8 cellular contexts compared by ENCODE assay signal in genomic region chr6:26054659-26054936, GRCh38. TPM values are rescaled to one million over a fixed set of nuclear protein-coding genes. Genes with fewer than 3 reads are reported as not detected.
DNase-seq lines count a peak whose midpoint lies in the region; ATAC-seq and TF ChIP-seq lines count a peak whose summit lies in the region.

No MANE protein-coding gene starts in this region.

- H3K4me3 Mint-ChIP-seq in CD4-positive, alpha-beta memory T cell: peak overlapping the region; percentile 93 to 96 (median 94)
- peak overlapping the region; percentile 92 for H3K4me3 Mint-ChIP-seq in natural killer cell treated with Interleukin-12 subunit alpha and Interleukin-12 subunit beta and Interleukin-15 and Interleukin-18, amount 100 ng/mL, for 72 hours

- POLR2A ChIA-PET in CD4-positive, alpha-beta memory T cell (lab: Charles Lee; ENCODE audit: partially characterized antibody): interaction anchor here (0.6 to 6.8 kb wide), 9 partner anchors 10 to 1817 kb away, joined by 3 to 422 read pairs (median 5); partner anchors contain the start of gene HFE

- H3K27me3 Mint-ChIP-seq in CD4-positive, alpha-beta memory T cell: no peaks in the 10 kb centered on the region
- H3K27me3 Mint-ChIP-seq in natural killer cell treated with Interleukin-12 subunit alpha and Interleukin-12 subunit beta and Interleukin-15 and Interleukin-18, amount 100 ng/mL, for 72 hours: no peaks in the 10 kb centered on the region

- peaks cover 24% of the 10 kb centered on the region for H3K4me1 ChIP-seq in CD4-positive, alpha-beta memory T cell (ENCODE audit: insufficient read depth, low read length)
- H3K4me1 ChIP-seq in Loucy (ENCODE audit: insufficient read depth, low read length, poor library complexity, severe bottlenecking): peaks cover 25% of the 10 kb centered on the region

- H3K36me3 Mint-ChIP-seq in CD4-positive, alpha-beta memory T cell: peaks cover 0 to 11% of the 10 kb centered on the region in 2 donors
- H3K36me3 Mint-ChIP-seq in natural killer cell treated with Interleukin-12 subunit alpha and Interleukin-12 subunit beta and Interleukin-15 and Interleukin-18, amount 100 ng/mL, for 72 hours: no peaks in the 10 kb centered on the region

- intact Hi-C loops in CD4-positive, alpha-beta memory T cell (cut with micrococcal nuclease): loop anchor here (1.0 to 10.0 kb wide), 2 partner anchors 21 to 480 kb away; partner anchors contain the start of gene HMGN4

- peak overlapping the region; percentile 93 for H3K9ac ChIP-seq in Loucy (ENCODE audit: low read depth, low read length, poor library complexity, severe bottlenecking)

- no peak overlapping the region for H2AFZ ChIP-seq in Loucy (ENCODE audit: low read length)

- H3K27ac ChIP-seq in CD4-positive, alpha-beta memory T cell (ENCODE audit: low read depth, low read length): peak overlapping the region; percentile 84
- peak overlapping the region; percentile 94 to 95 for H3K27ac ChIP-seq in coronary artery

- peaks cover 6% of the 10 kb centered on the region for H4K20me1 ChIP-seq in Loucy (ENCODE audit: insufficient read depth, low read length, poor library complexity, severe bottlenecking)

- CTCF ChIA-PET in CD4-positive, alpha-beta memory T cell (lab: Charles Lee; ENCODE audit: partially characterized antibody): interaction anchor here (0.6 kb wide), 1 partner anchor 10 kb away, joined by 3 read pairs; a partner anchor contains a TSS

- no peak for DNase-seq in CD4-positive, alpha-beta memory T cell
- DNase-seq in coronary artery (ENCODE audit: low spot score) (no peak), DMS79 treated with DMSO at 0.1 percent for 48 hours (lab: John Stamatoyannopoulos, UW) (no peak), D341Med (ENCODE audit: low spot score) (no peak)
- no peak for DNase-seq in natural killer cell treated with Interleukin-12 subunit alpha and Interleukin-12 subunit beta and Interleukin-15 and Interleukin-18, amount 100 ng/mL, for 72 hours (ENCODE audit: low spot score)
- DNase-seq in stimulated activated CD4-positive, alpha-beta T cell treated with anti-CD3 and anti-CD28 coated beads, Interleukin-4, amount 100 ng/mL, for 1 hour: no peak

- no peaks in the 10 kb centered on the region for H3K79me2 ChIP-seq in Loucy (ENCODE audit: insufficient read depth, low read length)

- H3K9me3 ChIP-seq in CD4-positive, alpha-beta memory T cell (ENCODE audit: control insufficient read depth in 1 of 2, low read length in 2 of 2): no peaks in the 10 kb centered on the region
- H3K9me3 ChIP-seq in Loucy (ENCODE audit: insufficient read depth, low read depth, low read length): no peaks in the 10 kb centered on the region

- H3K27ac Mint-ChIP-seq in CD4-positive, alpha-beta memory T cell: peak overlapping the region; percentile 91 to 98 (median 98)
- peak overlapping the region; percentile 96 to 98 for H3K27ac Mint-ChIP-seq in natural killer cell treated with Interleukin-12 subunit alpha and Interleukin-12 subunit beta and Interleukin-15 and Interleukin-18, amount 100 ng/mL, for 72 hours

- H3K9me2 ChIP-seq in Loucy (replicated peaks; ENCODE audit: low read depth, low read length): no peaks in the 10 kb centered on the region

- H3K4me3 ChIP-seq in CD4-positive, alpha-beta memory T cell (ENCODE audit: low read length in 2 of 2): peak overlapping the region; percentile 67 to 78
- H3K4me3 ChIP-seq in Loucy (ENCODE audit: low read length, poor library complexity, severe bottlenecking) (peak overlapping the region; percentile 78), coronary artery (peak overlapping the region; percentile 73)

- H3F3A ChIP-seq in Loucy (ENCODE audit: low read depth): peaks cover 9% of the 10 kb centered on the region

- H3K4me1 Mint-ChIP-seq in CD4-positive, alpha-beta memory T cell: peaks cover 7 to 34% (median 15%) of the 10 kb centered on the region in 4 donors
- peaks cover 25 to 26% of the 10 kb centered on the region in 2 donors for H3K4me1 Mint-ChIP-seq in natural killer cell treated with Interleukin-12 subunit alpha and Interleukin-12 subunit beta and Interleukin-15 and Interleukin-18, amount 100 ng/mL, for 72 hours (ENCODE audit: low read depth in 2 of 2)

- H3K27me3 ChIP-seq in CD4-positive, alpha-beta memory T cell (ENCODE audit: insufficient read depth, low read length): no peaks in the 10 kb centered on the region
- H3K27me3 ChIP-seq in Loucy (ENCODE audit: insufficient read depth, low read length, poor library complexity, severe bottlenecking): no peaks in the 10 kb centered on the region

- no peak for TF ChIP-seq CTCF in Loucy (conservative IDR thresholded peaks at IDR 0.05; ENCODE audit: low read length)
- TF ChIP-seq CTCF in coronary artery (IDR thresholded peaks at IDR 0.05): no peak

- peaks cover 0 to 5% (median 0%) of the 10 kb centered on the region in 8 donors for H3K9me3 Mint-ChIP-seq in CD4-positive, alpha-beta memory T cell
- no peaks in the 10 kb centered on the region for H3K9me3 Mint-ChIP-seq in natural killer cell treated with Interleukin-12 subunit alpha and Interleukin-12 subunit beta and Interleukin-15 and Interleukin-18, amount 100 ng/mL, for 72 hours

- no peak for ATAC-seq in natural killer cell treated with Interleukin-12 subunit alpha and Interleukin-12 subunit beta and Interleukin-15 and Interleukin-18, amount 100 ng/mL, for 72 hours
- ATAC-seq in GM18861 (IDR thresholded peaks at IDR 0.05; ENCODE audit: unreplicated experiment): no peak

- no peaks in the 10 kb centered on the region for H3K36me3 ChIP-seq in CD4-positive, alpha-beta memory T cell (ENCODE audit: insufficient read depth, low read length)
- no peaks in the 10 kb centered on the region for H3K36me3 ChIP-seq in Loucy (ENCODE audit: insufficient read depth, low read length)

- peak overlapping the region; percentile 95 for H3K4me2 ChIP-seq in Loucy (ENCODE audit: low read depth, low read length, poor library complexity, severe bottlenecking)

RNA-seq across cellular contexts. Expression of gene HFE, which starts 32.6 kb away (rescaled TPM):
- 1 to 10 TPM; 3.5 to 4.2 TPM for total RNA-seq in CD4-positive, alpha-beta memory T cell
- 1 to 10 TPM; 3.4 to 4.2 TPM for polyA plus RNA-seq in CD4-positive, alpha-beta memory T cell
- 1 to 10 TPM in 1 of 2 donors, under 1 TPM in 1; 0.62 to 1.5 TPM for total RNA-seq in natural killer cell treated with Interleukin-12 subunit alpha and Interleukin-12 subunit beta and Interleukin-15 and Interleukin-18, amount 100 ng/mL, for 72 hours
